Comparison of ENCODE assay signal across 8 cellular contexts in genomic region chr1:28112388-28113311, GRCh38. TPM values are rescaled to one million over a fixed set of nuclear protein-coding genes. Genes with fewer than 3 reads are reported as not detected.
DNase-seq lines count a peak whose midpoint lies in the region; ATAC-seq and TF ChIP-seq lines count a peak whose summit lies in the region.

No MANE protein-coding gene starts in this region.

- no peak overlapping the region for H3K27ac Mint-ChIP-seq in activated CD8-positive, alpha-beta memory T cell treated with anti-CD3 and anti-CD28 coated beads, Interleukin-2, amount 10 ng/mL, durations not matched to agents 7 days and 5 days

- intact Hi-C loops in Right ventricle myocardium superior (cut with DNase I), result no loop called here

- H3K4me3 ChIP-seq in RWPE2 (ENCODE audit: severe bottlenecking) (no peak overlapping the region), upper lobe of left lung (no peak overlapping the region)

- 65 to 79% methylated on average over 6 of the region's 6 CpGs for WGBS in upper lobe of left lung, 2 donors

- H3K36me3 ChIP-seq in RWPE2 (ENCODE audit: low read depth) (no peaks in the 10 kb centered on the region), upper lobe of left lung (no peaks in the 10 kb centered on the region)

- TF ChIP-seq CTCF in RWPE2 (IDR thresholded peaks at IDR 0.05; ENCODE audit: poor library complexity, severe bottlenecking) (no peak), upper lobe of left lung (IDR thresholded peaks at IDR 0.05) (peak in 1 of 6 experiments; percentile 5)

- no peaks in the 10 kb centered on the region for H3K27me3 ChIP-seq in RWPE2 (ENCODE audit: insufficient read depth, poor library complexity, severe bottlenecking)
- H3K27me3 ChIP-seq in upper lobe of left lung, result no peaks in the 10 kb centered on the region

- CTCF ChIA-PET in activated CD8-positive, alpha-beta memory T cell treated with anti-CD3 and anti-CD28 coated beads, Interleukin-2, amount 10 ng/mL, durations not matched to agents 7 days and 5 days (lab: Charles Lee), result interaction anchor here (1.2 to 3.0 kb wide), 5 partner anchors 21 to 97 kb away, joined by 3 to 11 read pairs (median 4); no protein-coding TSS in a partner anchor

- no peaks in the 10 kb centered on the region for H3K9me3 Mint-ChIP-seq in activated CD8-positive, alpha-beta memory T cell treated with anti-CD3 and anti-CD28 coated beads, Interleukin-2, amount 10 ng/mL, durations not matched to agents 7 days and 5 days (ENCODE audit: low read depth)

- peak; percentile 38 for ATAC-seq in activated CD8-positive, alpha-beta memory T cell treated with anti-CD3 and anti-CD28 coated beads, Interleukin-2, amount 10 ng/mL, durations not matched to agents 7 days and 5 days
- 0 out of 3 replicates have a peak, but pooled peaks have one; percentile 19 for ATAC-seq in RWPE2 (ENCODE audit: low read depth)
- peak; percentile 69 for ATAC-seq in Right ventricle myocardium superior (ENCODE audit: poor library complexity)
- ATAC-seq in upper lobe of left lung (ENCODE audit: low FRiP score in 2 of 2), result peak; percentile 49 to 87

- no peak overlapping the region for H3K4me3 Mint-ChIP-seq in activated CD8-positive, alpha-beta memory T cell treated with anti-CD3 and anti-CD28 coated beads, Interleukin-2, amount 10 ng/mL, durations not matched to agents 7 days and 5 days

- H3K27ac ChIP-seq in RWPE2 (ENCODE audit: poor library complexity, severe bottlenecking) (no peak overlapping the region), upper lobe of left lung (peak overlapping the region; percentile 15 to 64 (median 46))

- no peaks in the 10 kb centered on the region for H3K9me3 ChIP-seq in RWPE2 (ENCODE audit: severe bottlenecking)
- no peaks in the 10 kb centered on the region for H3K9me3 ChIP-seq in upper lobe of left lung

- no peak for TF ChIP-seq EP300 in upper lobe of left lung (IDR thresholded peaks at IDR 0.05)

- peak in 1 of 4 donors; percentile 64 for TF ChIP-seq POLR2A in upper lobe of left lung (IDR thresholded peaks at IDR 0.05)

- peaks cover 5% of the 10 kb centered on the region for H3K4me1 ChIP-seq in RWPE2 (ENCODE audit: insufficient read depth, poor library complexity, severe bottlenecking)
- peaks cover 0 to 9% (median 2%) of the 10 kb centered on the region in 4 donors for H3K4me1 ChIP-seq in upper lobe of left lung

- H3K27me3 Mint-ChIP-seq in activated CD8-positive, alpha-beta memory T cell treated with anti-CD3 and anti-CD28 coated beads, Interleukin-2, amount 10 ng/mL, durations not matched to agents 7 days and 5 days, result peaks cover 44% of the 10 kb centered on the region

- H3K4me1 Mint-ChIP-seq in activated CD8-positive, alpha-beta memory T cell treated with anti-CD3 and anti-CD28 coated beads, Interleukin-2, amount 10 ng/mL, durations not matched to agents 7 days and 5 days, result peaks cover 34% of the 10 kb centered on the region

- peaks cover 4% of the 10 kb centered on the region for H3K36me3 Mint-ChIP-seq in activated CD8-positive, alpha-beta memory T cell treated with anti-CD3 and anti-CD28 coated beads, Interleukin-2, amount 10 ng/mL, durations not matched to agents 7 days and 5 days

- DNase-seq in activated CD8-positive, alpha-beta memory T cell treated with anti-CD3 and anti-CD28 coated beads, Interleukin-2, amount 10 ng/mL, durations not matched to agents 7 days and 5 days, result no peak
- DNase-seq in activated CD8-positive, alpha-beta memory T cell treated with anti-CD3 and anti-CD28 coated beads, Interleukin-2, amount 50 U/mL, for 48 hours, result no peak
- DNase-seq in RWPE2 (ENCODE audit: low spot score) (no peak), Right ventricle myocardium superior (no peak), upper lobe of left lung (peak in 1 of 2 donors; percentile 79), GM19238 (ENCODE audit: insufficient read length, low spot score) (no peak), NCI-H2171 (lab: John Stamatoyannopoulos, UW) (no peak), NCI-H1436 (lab: John Stamatoyannopoulos, UW) (no peak)

RNA-seq across cellular contexts. Expression of gene EYA3, which starts 24.2 kb away (rescaled TPM):
- 10 to 100 TPM; 33.2 to 33.4 TPM for total RNA-seq in activated CD8-positive, alpha-beta memory T cell treated with anti-CD3 and anti-CD28 coated beads, Interleukin-2, amount 10 ng/mL, durations not matched to agents 7 days and 5 days
- total RNA-seq in Right ventricle myocardium superior (16.0 TPM), upper lobe of left lung (10 to 100 TPM; 15.9 to 23.4 (median 22.0) TPM)

Comparison
In these comparisons a context has a peak if more than half of its experiments do, and no peak if none do; other contexts are left out.
1. ATAC-seq: peak in every context shown above with its lines; median percentile 69 in Right ventricle myocardium superior; 68 in upper lobe of left lung; 38 in activated CD8-positive, alpha-beta memory T cell treated with anti-CD3 and anti-CD28 coated beads, Interleukin-2, amount 10 ng/mL, durations not matched to agents 7 days and 5 days; 19 in RWPE2.